Comparison of ENCODE assay signal across 26 cellular contexts in genomic region chr3:114860526-114860925, GRCh38.
"Had no signal": no experiment of that assay in that cellular context is flagged by ENCODE, and none has a peak within 500 bp of the region (broad histone marks: within the 10 kb centered on the region; RNA-seq: fewer than 3 reads in every experiment).

No MANE protein-coding gene starts in this region.

- H3K36me3 ChIP-seq: ascending aorta, brain microvascular endothelial cell, left lung, sigmoid colon, thoracic aorta, vagina, WERI-Rb-1 had no signal

- H3K27ac Mint-ChIP-seq: activated naive CD4-positive, alpha-beta T cell treated with anti-CD3 and anti-CD28 coated beads, Interleukin-2, amount 10 ng/mL, durations not matched to agents 7 days and 5 days; dendritic cell treated with granulocyte-macrophage colony-stimulating factor and Interleukin-4, amounts not matched to agents 40 ng/mL and 50 ng/mL, for 4 days; naive thymus-derived CD8-positive, alpha-beta T cell; progenitor cell of endocrine pancreas; stimulated activated naive B cell treated with anti-CD40 and anti-IgM and Interleukin-4, amounts not matched to agents 10 μg/mL and 1 μg/mL and 100 μg/mL, for 72 hours; T-helper 2 cell treated with Interferon-gamma antibody and Interleukin-4, amounts not matched to agents 5 μg/mL and 100 μg/mL, for 36 hours; type B pancreatic cell had no signal

- H3K27me3 ChIP-seq: ascending aorta, brain microvascular endothelial cell, foreskin keratinocyte, left lung, sigmoid colon, vagina had no signal

- FAIRE-seq: kidney, TTC549 had no signal

- DNase-seq: activated CD4-positive, alpha-beta T cell treated with anti-CD3 and anti-CD28 coated beads for 1 hour; activated effector memory CD4-positive, alpha-beta T cell treated with anti-CD3 and anti-CD28 coated beads, Interleukin-2, amount 50 U/mL, for 16 hours; activated naive CD4-positive, alpha-beta T cell treated with anti-CD3 and anti-CD28 coated beads, Interleukin-2, amount 10 ng/mL, durations not matched to agents 7 days and 5 days; brain microvascular endothelial cell; caudate nucleus; effector CD8-positive, alpha-beta T cell; foreskin keratinocyte; naive thymus-derived CD8-positive, alpha-beta T cell; retina; sigmoid colon; stimulated activated CD4-positive, alpha-beta T cell treated with anti-CD3 and anti-CD28 coated beads, Interleukin-15, amount 100 ng/mL, for 24 hours; stimulated activated CD8-positive, alpha-beta memory T cell treated with anti-CD3 and anti-CD28 coated beads, Interleukin-4, amount 100 ng/mL, for 48 hours; stimulated activated naive B cell treated with anti-CD40 and anti-IgM and Interleukin-4, amounts not matched to agents 10 μg/mL and 1 μg/mL and 100 μg/mL, for 72 hours; WERI-Rb-1 had no signal

- H3K4me3 ChIP-seq: ascending aorta, left lung, lung, sigmoid colon, smooth muscle cell, thoracic aorta, vagina had no signal

- H3K27ac ChIP-seq: ascending aorta, brain microvascular endothelial cell, foreskin keratinocyte, left lung, sigmoid colon, thoracic aorta, vagina, WERI-Rb-1 had no signal

- H3K9me3 Mint-ChIP-seq: activated naive CD4-positive, alpha-beta T cell treated with anti-CD3 and anti-CD28 coated beads, Interleukin-2, amount 10 ng/mL, durations not matched to agents 7 days and 5 days; dendritic cell treated with granulocyte-macrophage colony-stimulating factor and Interleukin-4, amounts not matched to agents 40 ng/mL and 50 ng/mL, for 4 days; naive thymus-derived CD8-positive, alpha-beta T cell; stimulated activated naive B cell treated with anti-CD40 and anti-IgM and Interleukin-4, amounts not matched to agents 10 μg/mL and 1 μg/mL and 100 μg/mL, for 72 hours; T-helper 2 cell treated with Interferon-gamma antibody and Interleukin-4, amounts not matched to agents 5 μg/mL and 100 μg/mL, for 36 hours; type B pancreatic cell had no signal

- H3K4me3 Mint-ChIP-seq: activated naive CD4-positive, alpha-beta T cell treated with anti-CD3 and anti-CD28 coated beads, Interleukin-2, amount 10 ng/mL, durations not matched to agents 7 days and 5 days; dendritic cell treated with granulocyte-macrophage colony-stimulating factor and Interleukin-4, amounts not matched to agents 40 ng/mL and 50 ng/mL, for 4 days; naive thymus-derived CD8-positive, alpha-beta T cell; stimulated activated naive B cell treated with anti-CD40 and anti-IgM and Interleukin-4, amounts not matched to agents 10 μg/mL and 1 μg/mL and 100 μg/mL, for 72 hours; T-helper 2 cell treated with Interferon-gamma antibody and Interleukin-4, amounts not matched to agents 5 μg/mL and 100 μg/mL, for 36 hours; type B pancreatic cell had no signal

- H3K4me1 ChIP-seq: ascending aorta, foreskin keratinocyte had no signal

- H3K27me3 Mint-ChIP-seq: activated naive CD4-positive, alpha-beta T cell treated with anti-CD3 and anti-CD28 coated beads, Interleukin-2, amount 10 ng/mL, durations not matched to agents 7 days and 5 days; dendritic cell treated with granulocyte-macrophage colony-stimulating factor and Interleukin-4, amounts not matched to agents 40 ng/mL and 50 ng/mL, for 4 days; naive thymus-derived CD8-positive, alpha-beta T cell; progenitor cell of endocrine pancreas; stimulated activated naive B cell treated with anti-CD40 and anti-IgM and Interleukin-4, amounts not matched to agents 10 μg/mL and 1 μg/mL and 100 μg/mL, for 72 hours; type B pancreatic cell had no signal

- H3K9me3 ChIP-seq: ascending aorta, left lung, sigmoid colon, thoracic aorta, vagina had no signal

- H3K36me3 Mint-ChIP-seq: activated naive CD4-positive, alpha-beta T cell treated with anti-CD3 and anti-CD28 coated beads, Interleukin-2, amount 10 ng/mL, durations not matched to agents 7 days and 5 days; stimulated activated naive B cell treated with anti-CD40 and anti-IgM and Interleukin-4, amounts not matched to agents 10 μg/mL and 1 μg/mL and 100 μg/mL, for 72 hours; type B pancreatic cell had no signal

- H3K4me2 ChIP-seq: smooth muscle cell had no signal

- ATAC-seq: foreskin keratinocyte; left lung; stimulated activated naive B cell treated with anti-CD40 and anti-IgM and Interleukin-4, amounts not matched to agents 10 μg/mL and 1 μg/mL and 100 μg/mL, for 72 hours had no signal
